ENCODE assay signal across 8 cellular contexts in the genomic region with DNA sequence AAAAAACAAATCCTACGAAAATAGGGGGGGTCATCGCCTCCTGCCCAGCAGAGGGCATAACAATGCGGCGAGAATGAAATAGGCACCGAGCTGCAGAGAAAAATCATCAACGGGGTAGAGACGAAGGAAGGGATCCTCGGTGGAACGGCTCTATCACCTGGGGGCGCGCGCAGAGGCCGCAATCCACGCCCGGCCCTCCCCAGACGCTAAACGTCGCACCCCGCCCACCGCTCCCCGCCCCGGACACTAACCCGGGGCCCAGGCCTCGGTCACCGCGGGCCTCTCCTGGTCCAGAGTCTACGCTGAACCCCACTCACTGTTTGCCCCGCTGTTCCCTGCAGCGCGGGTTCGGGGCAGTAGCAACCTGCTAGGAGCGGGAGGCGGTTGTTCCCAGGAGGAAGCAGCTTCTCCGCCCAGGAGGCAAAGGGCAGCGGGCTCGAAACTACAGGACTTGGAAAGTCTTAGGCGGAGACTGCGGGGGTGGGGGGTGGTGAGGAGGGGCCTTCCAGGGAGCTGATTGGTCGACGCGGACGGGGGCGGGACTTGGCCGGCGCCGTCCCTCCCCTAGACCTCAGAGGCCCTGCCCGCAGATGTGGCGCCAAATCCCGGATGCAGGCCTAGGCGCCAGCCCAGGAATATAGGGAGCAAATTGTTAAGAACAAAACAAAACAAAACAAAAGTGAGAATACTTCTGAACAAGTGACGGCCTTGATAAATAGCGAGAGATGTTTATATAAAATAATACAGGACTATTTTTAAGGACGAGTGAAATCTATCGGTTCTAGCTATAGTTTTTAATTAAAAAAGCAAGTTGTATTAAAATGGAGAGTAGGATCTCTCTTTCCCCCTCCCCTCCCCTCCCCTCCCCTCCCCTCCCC. TPM values are rescaled to one million over a fixed set of nuclear protein-coding genes. Genes with fewer than 3 reads are reported as not detected.
A peak's percentile ranks its signal among the peaks of the same experiment; 100 is the strongest.
DNase-seq lines count a peak whose midpoint lies in the region; ATAC-seq and TF ChIP-seq lines count a peak whose summit lies in the region.

A gene with protein sequence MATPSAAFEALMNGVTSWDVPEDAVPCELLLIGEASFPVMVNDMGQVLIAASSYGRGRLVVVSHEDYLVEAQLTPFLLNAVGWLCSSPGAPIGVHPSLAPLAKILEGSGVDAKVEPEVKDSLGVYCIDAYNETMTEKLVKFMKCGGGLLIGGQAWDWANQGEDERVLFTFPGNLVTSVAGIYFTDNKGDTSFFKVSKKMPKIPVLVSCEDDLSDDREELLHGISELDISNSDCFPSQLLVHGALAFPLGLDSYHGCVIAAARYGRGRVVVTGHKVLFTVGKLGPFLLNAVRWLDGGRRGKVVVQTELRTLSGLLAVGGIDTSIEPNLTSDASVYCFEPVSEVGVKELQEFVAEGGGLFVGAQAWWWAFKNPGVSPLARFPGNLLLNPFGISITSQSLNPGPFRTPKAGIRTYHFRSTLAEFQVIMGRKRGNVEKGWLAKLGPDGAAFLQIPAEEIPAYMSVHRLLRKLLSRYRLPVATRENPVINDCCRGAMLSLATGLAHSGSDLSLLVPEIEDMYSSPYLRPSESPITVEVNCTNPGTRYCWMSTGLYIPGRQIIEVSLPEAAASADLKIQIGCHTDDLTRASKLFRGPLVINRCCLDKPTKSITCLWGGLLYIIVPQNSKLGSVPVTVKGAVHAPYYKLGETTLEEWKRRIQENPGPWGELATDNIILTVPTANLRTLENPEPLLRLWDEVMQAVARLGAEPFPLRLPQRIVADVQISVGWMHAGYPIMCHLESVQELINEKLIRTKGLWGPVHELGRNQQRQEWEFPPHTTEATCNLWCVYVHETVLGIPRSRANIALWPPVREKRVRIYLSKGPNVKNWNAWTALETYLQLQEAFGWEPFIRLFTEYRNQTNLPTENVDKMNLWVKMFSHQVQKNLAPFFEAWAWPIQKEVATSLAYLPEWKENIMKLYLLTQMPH (minus strand): TSS at position 467 of the 878 bp plus-strand sequence. CDS start 25,568 bp downstream, outside the sequence.

- H3K36me3 ChIP-seq in GM23338 (ENCODE audit: insufficient read depth), result no peaks in the 10 kb centered on the region

- H3K4me3 ChIP-seq in GM23338, result peak within 1 kb of the TSS; percentile 96

- peaks cover 7% of the 10 kb centered on the region for H3K27me3 Mint-ChIP-seq in GM23338 (ENCODE audit: insufficient read depth, low read depth, poor library complexity)
- no peaks in the 10 kb centered on the region for H3K27me3 Mint-ChIP-seq in nephron (ENCODE audit: low read depth)
- no peaks in the 10 kb centered on the region for H3K27me3 Mint-ChIP-seq in stimulated activated naive CD8-positive, alpha-beta T cell treated with anti-CD3 and anti-CD28 coated beads, Interleukin-15, Interleukin-2, amounts not matched to agents 100 ng/mL and 50 ng/mL, for 24 hours

- peak; percentile 83 for ATAC-seq in GM23338

- TF ChIP-seq CTCF in GM23338 (conservative IDR thresholded peaks at IDR 0.05; ENCODE audit: low read depth in 2 of 2) (peak; percentile 34 to 39), RWPE1 (conservative IDR thresholded peaks at IDR 0.05; ENCODE audit: low read depth) (peak; percentile 42), nephron (IDR thresholded peaks at IDR 0.05; ENCODE audit: unreplicated experiment in 3 of 3) (peak in 2 of 3 experiments; percentile 35 to 39)

- H3F3A ChIP-seq in GM23338 (replicated peaks; ENCODE audit: low read depth), result no peaks in the 10 kb centered on the region

- CTCF ChIA-PET in RWPE1 (lab: Yijun Ruan, JAX), result no interaction called here

- H3K4me1 Mint-ChIP-seq in GM23338 (peaks cover 63% of the 10 kb centered on the region), nephron (peaks cover 56% of the 10 kb centered on the region)
- peaks cover 26% of the 10 kb centered on the region for H3K4me1 Mint-ChIP-seq in stimulated activated naive CD8-positive, alpha-beta T cell treated with anti-CD3 and anti-CD28 coated beads, Interleukin-15, Interleukin-2, amounts not matched to agents 100 ng/mL and 50 ng/mL, for 24 hours (ENCODE audit: low read depth)

- H3K9me3 Mint-ChIP-seq in GM23338 (0 out of 3 replicates have a peak, but pooled peaks cover 2% of the 10 kb centered on the region), nephron (no peaks in the 10 kb centered on the region)
- H3K9me3 Mint-ChIP-seq in stimulated activated naive CD8-positive, alpha-beta T cell treated with anti-CD3 and anti-CD28 coated beads, Interleukin-15, Interleukin-2, amounts not matched to agents 100 ng/mL and 50 ng/mL, for 24 hours, result no peaks in the 10 kb centered on the region

- DNase-seq in ELF-1 (ENCODE audit: low read depth, low spot score) (peak; percentile 97), GM23338 (ENCODE audit: low spot score) (peak; percentile 97), LHCN-M2 (ENCODE audit: low read depth) (peak; percentile 96), RWPE1 (ENCODE audit: low spot score) (peak; percentile 98), fibroblast of peridontal ligament (ENCODE audit: extremely low read depth) (peak; percentile 90)
- DNase-seq in activated T-helper 9 cell treated with anti-CD3 and anti-CD28 coated beads, Interleukin-2, amount 50 U/mL, for 16 hours (ENCODE audit: low read depth), result peak; percentile 85

- no peaks in the 10 kb centered on the region for H3K27me3 ChIP-seq in GM23338 (ENCODE audit: insufficient read depth)

- H3K36me3 Mint-ChIP-seq in GM23338 (ENCODE audit: low read depth) (peaks cover 2% of the 10 kb centered on the region; the same call in 2 of the 3 replicates), nephron (ENCODE audit: low read depth) (peaks cover 5% of the 10 kb centered on the region)
- no peaks in the 10 kb centered on the region for H3K36me3 Mint-ChIP-seq in stimulated activated naive CD8-positive, alpha-beta T cell treated with anti-CD3 and anti-CD28 coated beads, Interleukin-15, Interleukin-2, amounts not matched to agents 100 ng/mL and 50 ng/mL, for 24 hours (ENCODE audit: low read depth)

- POLR2A ChIA-PET in RWPE1 (lab: Yijun Ruan, JAX; ENCODE audit: low non-redundant PET), result interaction anchor here (0.6 kb wide), 2 partner anchors 14 to 32 kb away, joined by 4 to 6 read pairs; no protein-coding TSS in a partner anchor

- H3K4me1 ChIP-seq in GM23338 (ENCODE audit: insufficient read depth), result peaks cover 56% of the 10 kb centered on the region

- H3K27ac ChIP-seq in GM23338 (ENCODE audit: low read depth) (peak within 1 kb of the TSS; percentile 97), RWPE1 (peak within 1 kb of the TSS; percentile 97)

- H3K4me3 Mint-ChIP-seq in GM23338 (peak within 1 kb of the TSS; percentile 98), nephron (peak within 1 kb of the TSS; percentile 91 to 97 (median 92))
- H3K4me3 Mint-ChIP-seq in stimulated activated naive CD8-positive, alpha-beta T cell treated with anti-CD3 and anti-CD28 coated beads, Interleukin-15, Interleukin-2, amounts not matched to agents 100 ng/mL and 50 ng/mL, for 24 hours, result peak within 1 kb of the TSS; percentile 95

- H3K27ac Mint-ChIP-seq in GM23338 (peak within 1 kb of the TSS; percentile 99), nephron (peak within 1 kb of the TSS; percentile 94 to 99 (median 97))
- peak within 1 kb of the TSS; percentile 95 for H3K27ac Mint-ChIP-seq in stimulated activated naive CD8-positive, alpha-beta T cell treated with anti-CD3 and anti-CD28 coated beads, Interleukin-15, Interleukin-2, amounts not matched to agents 100 ng/mL and 50 ng/mL, for 24 hours

- H3K79me2 ChIP-seq in GM23338 (replicated peaks; ENCODE audit: insufficient read depth), result peaks cover 45% of the 10 kb centered on the region

- H2AFZ ChIP-seq in GM23338, result peak within 1 kb of the TSS; percentile 73; the same call in 1 of the 2 replicates

- peaks cover 21% of the 10 kb centered on the region for H4K20me1 ChIP-seq in GM23338 (replicated peaks; ENCODE audit: insufficient read depth)

- H3K9me2 ChIP-seq in GM23338 (ENCODE audit: insufficient read depth), result no peaks in the 10 kb centered on the region

- H3K4me2 ChIP-seq in GM23338, result peak within 1 kb of the TSS; percentile 95

TF ChIP-seq in GM23338, 12 proteins besides CTCF, POLR2A, EP300 and RAD21:
- TF ChIP-seq ZNF114 (CRISPR knock-in tag; IDR thresholded peaks at IDR 0.05) (no peak), JUNB (IDR thresholded peaks at IDR 0.05; ENCODE audit: unreplicated experiment) (no peak), POLR2AphosphoS5 (IDR thresholded peaks at IDR 0.05; ENCODE audit: low read depth) (peak; percentile 94), ZNF331 (CRISPR knock-in tag; IDR thresholded peaks at IDR 0.05; ENCODE audit: low read depth) (no peak), EZH2phosphoT487 (IDR thresholded peaks at IDR 0.05; ENCODE audit: unreplicated experiment) (no peak)
TF ChIP-seq in GM23338: peak in this region for 1.

RNA-seq across cellular contexts. Expression of the gene that starts here (rescaled TPM):
- total RNA-seq in GM23338 (2014; rRNA removed; shearing (Covaris generic)), result 27.2 and 31.3 TPM in 2 replicates
- 13.5 and 15.5 TPM in 2 replicates for polyA plus RNA-seq in GM23338 (2016; fragmentation: Nextera tagmentation; extraction: Ambion mirVana)
- total RNA-seq in LHCN-M2 (2014; rRNA removed), result 91.2 and 99.4 TPM in 2 replicates
- 57.3 TPM for polyA plus RNA-seq in LHCN-M2 (2012)

Comparison
In these comparisons a context has a peak if more than half of its experiments do, and no peak if none do; other contexts are left out.
1. Peak in every context shown above with its lines: DNase-seq, ATAC-seq, H3K4me3 ChIP-seq and H3K27ac ChIP-seq.